In the genomic region with DNA sequence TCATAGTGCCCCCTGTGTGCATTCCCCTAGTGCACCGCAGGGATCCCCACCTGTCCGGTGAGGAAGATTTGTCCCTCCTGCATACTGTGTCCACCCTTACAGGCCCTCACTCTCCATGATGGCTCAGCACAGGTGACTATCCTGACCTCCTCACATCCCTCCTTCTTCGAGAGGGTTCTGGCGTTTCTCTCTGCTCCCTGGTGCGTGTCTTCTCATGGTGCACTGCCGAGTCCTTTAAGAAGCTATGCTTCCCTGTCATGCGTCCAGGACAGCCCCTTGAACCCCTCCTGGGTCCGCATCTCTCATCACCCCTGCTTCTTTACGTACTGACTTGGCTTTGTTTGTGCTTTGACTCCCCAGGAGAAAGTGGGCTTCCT, we compare ENCODE assay signal across 1 cellular context.
TF ChIP-seq lines count a peak whose summit lies in the region.

No MANE protein-coding gene starts in this region.

TF ChIP-seq in WTC11, 78 proteins besides CTCF, POLR2A, EP300 and RAD21 (continued from another document):
- TF ChIP-seq, protein P1, sequence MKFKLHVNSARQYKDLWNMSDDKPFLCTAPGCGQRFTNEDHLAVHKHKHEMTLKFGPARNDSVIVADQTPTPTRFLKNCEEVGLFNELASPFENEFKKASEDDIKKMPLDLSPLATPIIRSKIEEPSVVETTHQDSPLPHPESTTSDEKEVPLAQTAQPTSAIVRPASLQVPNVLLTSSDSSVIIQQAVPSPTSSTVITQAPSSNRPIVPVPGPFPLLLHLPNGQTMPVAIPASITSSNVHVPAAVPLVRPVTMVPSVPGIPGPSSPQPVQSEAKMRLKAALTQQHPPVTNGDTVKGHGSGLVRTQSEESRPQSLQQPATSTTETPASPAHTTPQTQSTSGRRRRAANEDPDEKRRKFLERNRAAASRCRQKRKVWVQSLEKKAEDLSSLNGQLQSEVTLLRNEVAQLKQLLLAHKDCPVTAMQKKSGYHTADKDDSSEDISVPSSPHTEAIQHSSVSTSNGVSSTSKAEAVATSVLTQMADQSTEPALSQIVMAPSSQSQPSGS (CRISPR knock-in tag; IDR thresholded peaks at IDR 0.05; ENCODE audit: borderline replicate concordance, low read depth): no peak
- TF ChIP-seq OVOL2 (CRISPR knock-in tag; IDR thresholded peaks at IDR 0.05; ENCODE audit: borderline replicate concordance) (no peak), GTF2I (CRISPR knock-in tag; conservative IDR thresholded peaks at IDR 0.05) (no peak), JUN (CRISPR knock-in tag; IDR thresholded peaks at IDR 0.05) (no peak), ZNF396 (CRISPR knock-in tag; IDR thresholded peaks at IDR 0.05; ENCODE audit: borderline replicate concordance) (no peak)
TF ChIP-seq in WTC11: peak in this region for 0.
